ENCODE assay signal across 8 cellular contexts in the genomic region with DNA sequence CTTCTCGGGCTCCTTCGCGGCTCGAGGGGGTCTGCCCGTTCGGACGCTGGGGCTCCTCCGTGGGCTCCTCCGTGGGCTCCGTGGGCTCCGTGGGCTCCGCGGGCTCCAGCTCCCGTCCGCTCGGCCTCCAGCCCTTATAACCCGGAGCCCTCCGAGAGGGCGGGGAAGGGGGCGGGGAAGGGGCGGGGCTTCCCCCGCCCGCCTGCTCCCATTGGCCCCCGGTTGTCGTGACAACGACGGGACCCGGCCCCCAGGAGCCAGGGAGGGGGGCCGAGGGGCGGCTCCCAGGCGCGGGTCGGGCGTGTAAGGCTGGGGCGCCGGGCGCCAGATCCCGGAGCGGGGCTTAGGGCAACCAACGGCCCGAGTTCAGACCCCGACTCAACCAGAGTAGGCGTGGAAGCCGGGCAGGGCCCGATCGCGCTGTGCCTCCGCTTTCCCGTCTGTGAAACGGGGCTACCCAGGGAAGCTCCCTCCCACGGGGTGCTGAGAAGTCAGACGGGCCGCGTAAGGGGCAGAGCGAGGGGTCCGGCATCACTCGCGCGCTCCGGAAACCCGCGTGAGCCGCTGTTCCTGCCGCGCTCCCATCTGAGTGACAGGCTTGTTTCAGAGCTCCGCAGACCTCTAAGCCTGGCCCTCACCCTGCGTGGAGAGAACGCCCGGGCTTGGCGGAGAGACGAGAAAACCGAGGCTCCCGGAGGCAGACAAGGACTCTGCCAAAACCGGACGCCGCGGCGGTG. TPM values are rescaled to one million over a fixed set of nuclear protein-coding genes. Genes with fewer than 3 reads are reported as not detected.
DNase-seq lines count a peak whose midpoint lies in the region; ATAC-seq, FAIRE-seq and TF ChIP-seq lines count a peak whose summit lies in the region.

GFPT2 (minus strand) TSS at position 111 of the 737 bp plus-strand sequence. CDS start 119 bp downstream, outside the sequence.

- WGBS in small intestine, 3 donors = 0 to 2% (median 1%) methylated on average over 47 to 78 of the region's 78 CpGs

- H3K4me3 ChIP-seq in cardiac fibroblast (replicated peaks in 1 of 2; ENCODE audit: low read depth in 2 of 2, low read length in 2 of 2) (peak within 1 kb of the TSS; percentile 89), small intestine (ENCODE audit: low read depth in 1 of 2, low read length in 2 of 2) (peak within 1 kb of the TSS; percentile 48 to 60)

- no peaks in the 10 kb centered on the region for H3K36me3 ChIP-seq in small intestine (ENCODE audit: control insufficient read depth in 2 of 2, insufficient read depth in 2 of 2, low read length in 2 of 2)

- DNase-seq in COLO829 (ENCODE audit: low spot score) (peak; percentile 78), NCI-H1048 (lab: John Stamatoyannopoulos, UW) (peak; percentile 81), cardiac fibroblast (ENCODE audit: low read depth in 2 of 2) (peak; percentile 77 to 90), immature natural killer cell (peak; percentile 78 to 83 (median 79)), small intestine (peak; percentile 52)
- DNase-seq in activated CD4-positive, CD25-positive, alpha-beta regulatory T cell treated with anti-CD3 and anti-CD28 coated beads, Interleukin-2, amount 50 U/mL, for 16 hours (ENCODE audit: low read depth, low spot score) = peak; percentile 38

- H3K9me3 ChIP-seq in small intestine (ENCODE audit: control insufficient read depth, low read depth) = no peaks in the 10 kb centered on the region

- peak within 1 kb of the TSS in 2 of 6 donors; percentile 24 to 46 for H3K27ac Mint-ChIP-seq in immature natural killer cell

- peaks cover 13 to 18% (median 15%) of the 10 kb centered on the region in 3 donors for H3K27me3 Mint-ChIP-seq in immature natural killer cell (ENCODE audit: low read depth in 3 of 3)

- peaks cover 6 to 9% of the 10 kb centered on the region in 2 donors for H3K4me1 Mint-ChIP-seq in immature natural killer cell

- H3K4me3 Mint-ChIP-seq in immature natural killer cell = peak within 1 kb of the TSS; percentile 73 to 83 (median 80)

- H3K4me1 ChIP-seq in small intestine (ENCODE audit: control insufficient read depth in 2 of 2, insufficient read depth in 1 of 2, low read depth in 1 of 2, low read length in 1 of 2) = no peaks in the 10 kb centered on the region

- no peaks in the 10 kb centered on the region for H3K36me3 Mint-ChIP-seq in immature natural killer cell

- H3K27me3 ChIP-seq in small intestine (ENCODE audit: control insufficient read depth in 2 of 2, insufficient read depth in 2 of 2, low read length in 2 of 2) = peaks cover 2 to 6% of the 10 kb centered on the region in 2 donors

- no peak for FAIRE-seq in small intestine (lab: Jason Lieb, UNC)

- ATAC-seq in GM21786 (IDR thresholded peaks at IDR 0.05; ENCODE audit: unreplicated experiment) (peak; percentile 55), HG03571 (IDR thresholded peaks at IDR 0.05; ENCODE audit: unreplicated experiment) (no peak)

- H3K27ac ChIP-seq in small intestine (ENCODE audit: low read depth in 1 of 2, low read length in 1 of 2) = peak within 1 kb of the TSS in 1 of 2 donors; percentile 16

- H3K9me3 Mint-ChIP-seq in immature natural killer cell = peaks cover 0 to 3% (median 0%) of the 10 kb centered on the region in 6 donors

- TF ChIP-seq CTCF in cardiac fibroblast (IDR thresholded peaks at IDR 0.05; ENCODE audit: low read depth, low read length) = no peak

RNA-seq across cellular contexts. Expression of gene GFPT2, which starts in this region (rescaled TPM):
- polyA plus RNA-seq in immature natural killer cell = not detected
- 1 to 10 TPM in 2 of 3 donors, under 1 TPM in 1; 0.54 to 4.5 (median 1.1) TPM for polyA plus RNA-seq in small intestine

Comparison
In these comparisons a context has a peak if more than half of its experiments do, and no peak if none do; other contexts are left out.
1. Peak in DNase-seq in immature natural killer cell; RNA of the gene not detected or under 1 TPM.